ENCODE assay signal across 7 cellular contexts in the genomic region with DNA sequence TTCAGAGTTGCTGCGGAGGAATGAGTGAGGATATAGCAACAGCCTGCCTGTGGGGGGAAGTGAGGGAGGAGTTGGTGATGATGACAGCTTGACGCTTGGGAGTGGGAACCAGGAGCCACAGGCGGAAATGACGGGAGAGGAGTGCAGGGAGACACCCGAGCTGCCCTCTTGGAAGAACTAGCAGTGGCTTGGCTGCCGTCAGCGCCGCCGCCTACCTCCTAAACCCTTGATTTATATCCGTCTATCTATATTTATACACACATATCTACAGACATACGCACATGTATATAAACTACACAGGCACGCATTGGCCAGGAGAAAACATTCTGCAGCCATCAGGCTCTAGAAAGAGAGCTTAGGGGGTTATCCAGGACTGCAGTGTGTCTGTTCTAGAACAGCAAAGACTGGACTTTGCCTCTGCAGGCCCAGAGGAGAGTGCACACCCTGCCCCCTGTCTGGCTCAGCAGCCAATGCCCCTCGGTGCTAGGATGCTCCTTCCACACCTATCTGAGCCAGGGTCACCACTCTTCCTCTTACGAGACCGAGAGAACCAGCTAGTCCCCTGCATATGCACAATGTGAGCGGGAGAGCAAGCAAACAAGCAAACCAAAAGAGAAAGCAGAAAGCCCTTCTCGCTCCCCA. TPM values are rescaled to one million over a fixed set of nuclear protein-coding genes. Genes with fewer than 3 reads are reported as not detected.
DNase-seq lines count a peak whose midpoint lies in the region; ATAC-seq and TF ChIP-seq lines count a peak whose summit lies in the region.

No MANE protein-coding gene starts in this region.

- ATAC-seq in memory B cell (ENCODE audit: low read depth) (no peak), upper lobe of left lung (ENCODE audit: low FRiP score in 2 of 2) (peak; percentile 72 to 91), HG02884 (IDR thresholded peaks at IDR 0.05; ENCODE audit: unreplicated experiment) (no peak), HG03565 (IDR thresholded peaks at IDR 0.05; ENCODE audit: unreplicated experiment) (no peak)

- H3K36me3 ChIP-seq in upper lobe of left lung: no peaks in the 10 kb centered on the region

- no peaks in the 10 kb centered on the region for H3K9me3 ChIP-seq in upper lobe of left lung

- no peak overlapping the region for H3K4me3 ChIP-seq in choroid plexus epithelial cell (ENCODE audit: low read depth, low read length)
- peak overlapping the region in 3 of 4 donors; percentile 7 to 31 (median 14) for H3K4me3 ChIP-seq in upper lobe of left lung

- H3K27ac Mint-ChIP-seq in memory B cell: peak overlapping the region; percentile 86

- H3K27me3 Mint-ChIP-seq in memory B cell: no peaks in the 10 kb centered on the region

- no peaks in the 10 kb centered on the region for H3K27me3 ChIP-seq in upper lobe of left lung

- no peak for TF ChIP-seq EP300 in upper lobe of left lung (IDR thresholded peaks at IDR 0.05)

- 55 to 62% methylated on average over 17 of the region's 17 CpGs for WGBS in upper lobe of left lung, 2 donors

- no peak for TF ChIP-seq POLR2A in upper lobe of left lung (IDR thresholded peaks at IDR 0.05)

- no peak overlapping the region for H3K4me3 Mint-ChIP-seq in memory B cell

- TF ChIP-seq CTCF in choroid plexus epithelial cell (conservative IDR thresholded peaks at IDR 0.05; ENCODE audit: low read depth, low read length) (no peak), upper lobe of left lung (IDR thresholded peaks at IDR 0.05) (no peak)

- DNase-seq in NCI-H2107 (lab: John Stamatoyannopoulos, UW): peak; percentile 39
- peak; percentile 66 for DNase-seq in choroid plexus epithelial cell (ENCODE audit: low read depth)
- DNase-seq in memory B cell (ENCODE audit: low spot score in 2 of 2): no peak
- DNase-seq in upper lobe of left lung: peak in 1 of 2 donors; percentile 34
- no peak for DNase-seq in NCI-H446 treated with DMSO at 0.1 percent for 48 hours (lab: John Stamatoyannopoulos, UW)

- no peaks in the 10 kb centered on the region for H3K9me3 Mint-ChIP-seq in memory B cell

- H3K4me1 Mint-ChIP-seq in memory B cell: peaks cover 20% of the 10 kb centered on the region

- H3K36me3 Mint-ChIP-seq in memory B cell: no peaks in the 10 kb centered on the region

- H3K4me1 ChIP-seq in upper lobe of left lung: peaks cover 0 to 5% (median 2%) of the 10 kb centered on the region in 4 donors

- H3K27ac ChIP-seq in upper lobe of left lung: peak overlapping the region in 2 of 4 donors; percentile 36 to 59

RNA-seq across cellular contexts. Expression of a gene that starts 45.3 kb away (rescaled TPM):
- total RNA-seq in upper lobe of left lung: 10 to 100 TPM; 13.6 to 52.4 (median 35.7) TPM

RNA-seq across cellular contexts. Expression of a gene that starts 54.8 kb away (rescaled TPM):
- total RNA-seq in upper lobe of left lung: 100 to 1,000 TPM in 2 of 6 donors, 10 to 100 TPM in 4; 50.9 to 147 (median 61.5) TPM

Comparison
In these comparisons a context has a peak if more than half of its experiments do, and no peak if none do; other contexts are left out.
1. DNase-seq: peak in NCI-H2107 (single experiment) and choroid plexus epithelial cell (single experiment); none in memory B cell (0 of 2) and NCI-H446 treated with DMSO at 0.1 percent for 48 hours (single experiment).
2. ATAC-seq: peak in upper lobe of left lung (2 of 2); none in memory B cell (single experiment), HG02884 (single experiment) and HG03565 (single experiment).